Comparison of ENCODE assay signal across 1 cellular context in genomic region chr15:38251726-38252480, GRCh38.
TF ChIP-seq lines count a peak whose summit lies in the region.

No MANE protein-coding gene starts in this region.

TF ChIP-seq in K562, 482 proteins besides CTCF, POLR2A, EP300 and RAD21 (continued from another document and continues in another):
- TF ChIP-seq TRIM25 (IDR thresholded peaks at IDR 0.05; ENCODE audit: borderline replicate concordance): no peak
- TF ChIP-seq SNRNP70 (optimal IDR thresholded peaks at IDR 0.05; ENCODE audit: low read depth, low read length): no peak
- TF ChIP-seq ZNF184 (CRISPR knock-in tag; IDR thresholded peaks at IDR 0.05): no peak
- TF ChIP-seq DIDO1 (tag; IDR thresholded peaks at IDR 0.05; ENCODE audit: low read depth): no peak
- no peak for TF ChIP-seq CEBPB (tag; IDR thresholded peaks at IDR 0.05)
- peak; percentile 70 for TF ChIP-seq ETV1 (tag; conservative IDR thresholded peaks at IDR 0.05; ENCODE audit: low read depth)
- no peak for TF ChIP-seq CHD4 (IDR thresholded peaks at IDR 0.05; ENCODE audit: insufficient read depth, insufficient replicate concordance, low read depth, low read length, poor library complexity, severe bottlenecking)
- no peak for TF ChIP-seq REST (CRISPR knock-in tag; IDR thresholded peaks at IDR 0.05; ENCODE audit: low read depth)
- TF ChIP-seq FOXM1 (IDR thresholded peaks at IDR 0.05; ENCODE audit: low read depth): no peak
- TF ChIP-seq FOXM1 (CRISPR knock-in tag; IDR thresholded peaks at IDR 0.05; ENCODE audit: low read depth): no peak
- TF ChIP-seq ATF6 (CRISPR knock-in tag; IDR thresholded peaks at IDR 0.05): no peak
- no peak for TF ChIP-seq ZKSCAN8 (CRISPR knock-in tag; IDR thresholded peaks at IDR 0.05)
- no peak for TF ChIP-seq PPARD (CRISPR knock-in tag; IDR thresholded peaks at IDR 0.05)
- no peak for TF ChIP-seq POLR3A (IDR thresholded peaks at IDR 0.05; ENCODE audit: borderline replicate concordance, extremely low read depth, insufficient read depth, insufficient read length)
- TF ChIP-seq EGR1 (conservative IDR thresholded peaks at IDR 0.05): peak; percentile 77
- no peak for TF ChIP-seq ETV5 (CRISPR knock-in tag; IDR thresholded peaks at IDR 0.05; ENCODE audit: low read depth)
- peak in 1 of 3 experiments; percentile 45 for TF ChIP-seq YY1 (IDR thresholded peaks at IDR 0.05; ENCODE audit: borderline replicate concordance in 1 of 3, control insufficient read depth in 1 of 3, extremely low read depth in 1 of 3, insufficient read depth in 3 of 3, insufficient read length in 1 of 3, insufficient replicate concordance in 2 of 3, low read depth in 1 of 3, low read length in 2 of 3)
- TF ChIP-seq ZNF395 (CRISPR knock-in tag; IDR thresholded peaks at IDR 0.05): peak; percentile 64; the same call in 1 of the 2 replicates
- no peak for TF ChIP-seq CBX1 (IDR thresholded peaks at IDR 0.05; ENCODE audit: low read depth)
- peak; percentile 6; the same call in 1 of the 2 replicates for TF ChIP-seq CBFA2T3 (IDR thresholded peaks at IDR 0.05)
- peak; percentile 73 for TF ChIP-seq TBP (optimal IDR thresholded peaks at IDR 0.05; ENCODE audit: low read depth, low read length)
- 0 out of 2 replicates have a peak, but pooled peaks have one; percentile 73 for TF ChIP-seq NBN (IDR thresholded peaks at IDR 0.05; ENCODE audit: low read depth)
- no peak for TF ChIP-seq RBM39 (optimal IDR thresholded peaks at IDR 0.05; ENCODE audit: low read depth, low read length)
- TF ChIP-seq SMAD3 (CRISPR knock-in tag; conservative IDR thresholded peaks at IDR 0.05): no peak
- peak; percentile 65; the same call in 1 of the 2 replicates for TF ChIP-seq GTF2E2 (tag; IDR thresholded peaks at IDR 0.05)
- no peak for TF ChIP-seq ZBTB17 (CRISPR knock-in tag; IDR thresholded peaks at IDR 0.05)
- peak; percentile 26; the same call in 1 of the 2 replicates for TF ChIP-seq ARID4B (CRISPR knock-in tag; IDR thresholded peaks at IDR 0.05)
- TF ChIP-seq ERF (CRISPR knock-in tag; IDR thresholded peaks at IDR 0.05): no peak
- TF ChIP-seq ELF2 (CRISPR knock-in tag; IDR thresholded peaks at IDR 0.05): no peak
- TF ChIP-seq SOX6 (IDR thresholded peaks at IDR 0.05): no peak
- TF ChIP-seq TRIM24 (IDR thresholded peaks at IDR 0.05): 0 out of 4 replicates have a peak, but pooled peaks of 1 of the 2 experiments have one; percentile 14
- TF ChIP-seq MYNN (IDR thresholded peaks at IDR 0.05): peak; percentile 26; the same call in 1 of the 2 replicates
- TF ChIP-seq MYNN (CRISPR knock-in tag; IDR thresholded peaks at IDR 0.05): no peak
- no peak for TF ChIP-seq RFX1 (IDR thresholded peaks at IDR 0.05)
- no peak for TF ChIP-seq ZNF707 (CRISPR knock-in tag; conservative IDR thresholded peaks at IDR 0.05)
- 0 out of 2 replicates have a peak, but pooled peaks have one; percentile 57 for TF ChIP-seq GTF2A2 (tag; IDR thresholded peaks at IDR 0.05)
- no peak for TF ChIP-seq ELK3 (CRISPR knock-in tag; IDR thresholded peaks at IDR 0.05)
- peak; percentile 49 for TF ChIP-seq SAP30 (IDR thresholded peaks at IDR 0.05; ENCODE audit: borderline replicate concordance, insufficient read depth, low read depth, low read length, poor library complexity, severe bottlenecking)
- TF ChIP-seq ZNF639 (CRISPR knock-in tag; conservative IDR thresholded peaks at IDR 0.05 in 1 of 2, IDR thresholded peaks at IDR 0.05 in 1 of 2): peak in 1 of 2 experiments; percentile 82; a peak in 2 of 4 replicates
- TF ChIP-seq ZNF224 (CRISPR knock-in tag; IDR thresholded peaks at IDR 0.05): no peak
- TF ChIP-seq ZC3H11A (IDR thresholded peaks at IDR 0.05; ENCODE audit: low read depth, low read length): no peak
- no peak for TF ChIP-seq ZNF780A (CRISPR knock-in tag; IDR thresholded peaks at IDR 0.05)
- TF ChIP-seq UBTF (IDR thresholded peaks at IDR 0.05; ENCODE audit: borderline replicate concordance in 1 of 2, low read depth in 2 of 2, low read length in 2 of 2): peak in 1 of 2 experiments; percentile 59; a peak in 1 of 4 replicates
- TF ChIP-seq NCOA6 (IDR thresholded peaks at IDR 0.05): no peak
- TF ChIP-seq TCF7 (IDR thresholded peaks at IDR 0.05; ENCODE audit: borderline replicate concordance): no peak
- TF ChIP-seq ZNF699 (CRISPR knock-in tag; IDR thresholded peaks at IDR 0.05; ENCODE audit: insufficient replicate concordance): no peak
- no peak for TF ChIP-seq ETV6 (IDR thresholded peaks at IDR 0.05; ENCODE audit: borderline replicate concordance in 1 of 2, low read depth in 2 of 2, low read length in 1 of 2)
- no peak for TF ChIP-seq ETV6 (CRISPR knock-in tag; IDR thresholded peaks at IDR 0.05; ENCODE audit: borderline replicate concordance)
- no peak for TF ChIP-seq BRF1 (IDR thresholded peaks at IDR 0.05; ENCODE audit: borderline replicate concordance, extremely low read depth, insufficient read length)
- no peak for TF ChIP-seq STAG1 (CRISPR knock-in tag; IDR thresholded peaks at IDR 0.05; ENCODE audit: borderline replicate concordance)
